In the genomic region with DNA sequence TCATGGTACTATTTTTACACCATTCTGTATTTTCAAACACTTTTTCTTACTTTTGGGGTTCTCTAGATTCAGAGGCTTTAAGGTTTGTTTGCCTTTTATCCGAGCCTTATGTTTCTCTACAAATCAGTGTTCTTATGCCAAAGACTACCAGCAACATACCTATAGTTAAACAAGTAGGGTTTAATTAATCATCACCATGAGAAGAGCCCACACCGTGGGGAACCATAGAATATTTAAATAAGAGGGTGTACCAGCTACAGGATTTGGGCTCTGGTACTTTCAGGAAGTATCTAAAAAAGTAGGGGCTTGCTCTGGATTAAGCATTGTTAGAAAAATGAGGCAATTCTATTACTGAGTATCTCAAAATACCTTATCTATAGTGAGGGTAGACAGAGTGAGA, we compare ENCODE assay signal across 39 cellular contexts. TPM values are rescaled to one million over a fixed set of nuclear protein-coding genes. Genes with fewer than 3 reads are reported as not detected.
"Had no signal": no experiment of that assay in that cellular context is flagged by ENCODE, and none has a peak within 500 bp of the region (broad histone marks: within the 10 kb centered on the region; RNA-seq: fewer than 3 reads in every experiment).

No MANE protein-coding gene starts in this region.

- H3K4me1 Mint-ChIP-seq: activated B cell treated with CpG ODN at 0.5 μM for 24 hours; activated CD4-positive, alpha-beta T cell treated with anti-CD3 and anti-CD28 coated beads, Interleukin-2, amount 10 ng/mL, durations not matched to agents 24 days and 14 days; activated naive CD8-positive, alpha-beta T cell treated with anti-CD3 and anti-CD28 coated beads for 36 hours; activated T-helper 17 cell treated with anti-CD3 and anti-CD28 coated beads, Interleukin-2, amount 50 U/mL, for 72 hours had no signal

- H3K36me3 ChIP-seq: adrenal gland, brain microvascular endothelial cell, breast epithelium, WERI-Rb-1 had no signal

- H3K27ac ChIP-seq: adrenal gland, body of pancreas, brain microvascular endothelial cell, breast epithelium, WERI-Rb-1 had no signal

- H3K4me1 ChIP-seq: adrenal gland, breast epithelium had no signal

- H3K4me3 Mint-ChIP-seq: activated B cell treated with CpG ODN at 0.5 μM for 24 hours; activated CD4-positive, alpha-beta memory T cell treated with anti-CD3 and anti-CD28 coated beads for 36 hours; activated CD4-positive, alpha-beta T cell treated with anti-CD3 and anti-CD28 coated beads, Interleukin-2, amount 10 ng/mL, durations not matched to agents 24 days and 14 days; activated CD8-positive, alpha-beta T cell treated with anti-CD3 and anti-CD28 coated beads for 36 hours; activated naive CD4-positive, alpha-beta T cell treated with anti-CD3 and anti-CD28 coated beads for 36 hours; activated naive CD8-positive, alpha-beta T cell treated with anti-CD3 and anti-CD28 coated beads for 36 hours; activated T-cell treated with anti-CD3 and anti-CD28 coated beads, Interleukin-2, amount 50 U/mL, for 4 hours; activated T-cell treated with anti-CD3 and anti-CD28 coated beads, Interleukin-2, amount 50 U/mL, for 72 hours; activated T-helper 1 cell treated with anti-CD3 and anti-CD28 coated beads, Interleukin-12 subunit alpha, Interleukin-12 subunit beta, Interleukin-2, Interleukin-4 antibody, amounts not matched to agents 30 ng/mL and 10 ng/mL and 1 ng/mL, durations not matched to agents 14 hours and 24 hours and 36 hours; activated T-helper 17 cell treated with anti-CD3 and anti-CD28 coated beads, Interleukin-2, amount 50 U/mL, for 72 hours; T-helper 1 cell treated with Interleukin-12 subunit alpha and Interleukin-12 subunit beta and Interleukin-4 antibody, amounts not matched to agents 30 μg/mL and 1 μg/mL, for 36 hours; T-helper 2 cell treated with Interferon-gamma antibody and Interleukin-4, amounts not matched to agents 5 μg/mL and 100 μg/mL, for 36 hours had no signal

- FAIRE-seq: astrocyte had no signal

- H3K36me3 Mint-ChIP-seq: activated CD4-positive, alpha-beta memory T cell treated with anti-CD3 and anti-CD28 coated beads for 36 hours; activated naive CD4-positive, alpha-beta T cell treated with anti-CD3 and anti-CD28 coated beads, Interleukin-2, amount 50 U/mL, for 72 hours; activated naive CD8-positive, alpha-beta T cell treated with anti-CD3 and anti-CD28 coated beads for 36 hours had no signal

- H3K9me3 Mint-ChIP-seq: activated CD4-positive, alpha-beta memory T cell treated with anti-CD3 and anti-CD28 coated beads for 36 hours; activated T-helper 1 cell treated with anti-CD3 and anti-CD28 coated beads, Interleukin-12 subunit alpha, Interleukin-12 subunit beta, Interleukin-2, Interleukin-4 antibody, amounts not matched to agents 30 ng/mL and 10 ng/mL and 1 ng/mL, durations not matched to agents 14 hours and 24 hours and 36 hours; T-helper 1 cell treated with Interleukin-12 subunit alpha and Interleukin-12 subunit beta and Interleukin-4 antibody, amounts not matched to agents 30 μg/mL and 1 μg/mL, for 36 hours; T-helper 2 cell treated with Interferon-gamma antibody and Interleukin-4, amounts not matched to agents 5 μg/mL and 100 μg/mL, for 36 hours had no signal

- H3K27me3 ChIP-seq: adrenal gland, body of pancreas, brain microvascular endothelial cell, breast epithelium had no signal

- DNase-seq: activated B cell treated with CpG ODN at 0.5 μM for 24 hours; activated CD4-positive, alpha-beta memory T cell treated with anti-CD3 and anti-CD28 coated beads for 36 hours; activated CD4-positive, alpha-beta T cell treated with anti-CD3 and anti-CD28 coated beads for 4 hours; activated CD4-positive, alpha-beta T cell treated with anti-CD3 and anti-CD28 coated beads, Interleukin-2, amount 10 ng/mL, durations not matched to agents 24 days and 14 days; activated CD4-positive, alpha-beta T cell treated with anti-CD3 and anti-CD28 coated beads, Interleukin-2, amount 50 U/mL, for 1 hour; activated CD4-positive, alpha-beta T cell treated with anti-CD3 and anti-CD28 coated beads, Interleukin-2, amount 50 U/mL, for 4 hours; activated CD4-positive, CD25-positive, alpha-beta regulatory T cell treated with anti-CD3 and anti-CD28 coated beads, Interleukin-2, amount 50 U/mL, for 72 hours; activated CD8-positive, alpha-beta memory T cell treated with anti-CD3 and anti-CD28 coated beads, Interleukin-2, amount 50 U/mL, for 4 hours; activated CD8-positive, alpha-beta T cell treated with anti-CD3 and anti-CD28 coated beads for 36 hours; activated effector memory CD4-positive, alpha-beta T cell treated with anti-CD3 and anti-CD28 coated beads, Interleukin-2, amount 50 U/mL, for 16 hours; activated gamma-delta T cell treated with Interleukin-2 at 50 U/mL for 16 hours; activated naive CD4-positive, alpha-beta T cell; activated naive CD4-positive, alpha-beta T cell treated with anti-CD3 and anti-CD28 coated beads for 36 hours; activated naive CD4-positive, alpha-beta T cell treated with anti-CD3 and anti-CD28 coated beads, Interleukin-2, amount 50 U/mL, for 16 hours; activated naive CD8-positive, alpha-beta T cell treated with anti-CD3 and anti-CD28 coated beads for 36 hours; activated T-cell treated with anti-CD3 and anti-CD28 coated beads for 4 hours; activated T-cell treated with anti-CD3 and anti-CD28 coated beads, Interleukin-2, amount 50 U/mL, for 1 hour; activated T-cell treated with anti-CD3 and anti-CD28 coated beads, Interleukin-2, amount 50 U/mL, for 4 hours; activated T-cell treated with anti-CD3 and anti-CD28 coated beads, Interleukin-2, amount 50 U/mL, for 72 hours; adrenal gland; amniotic stem cell; aorta; body of pancreas; brain microvascular endothelial cell; central memory CD4-positive, alpha-beta T cell; T-helper 1 cell; T-helper 2 cell; T-helper 9 cell; WERI-Rb-1 had no signal

- ATAC-seq: activated CD8-positive, alpha-beta T cell treated with anti-CD3 and anti-CD28 coated beads for 36 hours; activated naive CD4-positive, alpha-beta T cell treated with anti-CD3 and anti-CD28 coated beads, Interleukin-2, amount 50 U/mL, for 72 hours; activated T-cell treated with anti-CD3 and anti-CD28 coated beads, Interleukin-2, amount 50 U/mL, for 4 hours; activated T-cell treated with anti-CD3 and anti-CD28 coated beads, Interleukin-2, amount 50 U/mL, for 72 hours; activated T-helper 17 cell treated with anti-CD3 and anti-CD28 coated beads, Interleukin-2, amount 50 U/mL, for 72 hours; body of pancreas had no signal

- H3K27ac Mint-ChIP-seq: activated B cell treated with CpG ODN at 0.5 μM for 24 hours; activated CD4-positive, alpha-beta memory T cell treated with anti-CD3 and anti-CD28 coated beads for 36 hours; activated CD4-positive, alpha-beta T cell treated with anti-CD3 and anti-CD28 coated beads, Interleukin-2, amount 10 ng/mL, durations not matched to agents 24 days and 14 days; activated CD8-positive, alpha-beta T cell treated with anti-CD3 and anti-CD28 coated beads for 36 hours; activated naive CD4-positive, alpha-beta T cell treated with anti-CD3 and anti-CD28 coated beads for 36 hours; activated naive CD4-positive, alpha-beta T cell treated with anti-CD3 and anti-CD28 coated beads, Interleukin-2, amount 50 U/mL, for 72 hours; activated naive CD8-positive, alpha-beta T cell treated with anti-CD3 and anti-CD28 coated beads for 36 hours; activated T-cell treated with anti-CD3 and anti-CD28 coated beads, Interleukin-2, amount 50 U/mL, for 72 hours; activated T-helper 1 cell treated with anti-CD3 and anti-CD28 coated beads, Interleukin-12 subunit alpha, Interleukin-12 subunit beta, Interleukin-2, Interleukin-4 antibody, amounts not matched to agents 30 ng/mL and 10 ng/mL and 1 ng/mL, durations not matched to agents 14 hours and 24 hours and 36 hours; activated T-helper 17 cell treated with anti-CD3 and anti-CD28 coated beads, Interleukin-2, amount 50 U/mL, for 72 hours; T-helper 1 cell treated with Interleukin-12 subunit alpha and Interleukin-12 subunit beta and Interleukin-4 antibody, amounts not matched to agents 30 μg/mL and 1 μg/mL, for 36 hours; T-helper 2 cell treated with Interferon-gamma antibody and Interleukin-4, amounts not matched to agents 5 μg/mL and 100 μg/mL, for 36 hours had no signal

- H3K27me3 Mint-ChIP-seq: activated B cell treated with CpG ODN at 0.5 μM for 24 hours; activated CD4-positive, alpha-beta memory T cell treated with anti-CD3 and anti-CD28 coated beads for 36 hours; activated CD4-positive, alpha-beta T cell treated with anti-CD3 and anti-CD28 coated beads, Interleukin-2, amount 10 ng/mL, durations not matched to agents 24 days and 14 days had no signal

- H3K4me3 ChIP-seq: adrenal gland, body of pancreas, breast epithelium had no signal

- H3K9me3 ChIP-seq: adrenal gland had no signal

RNA-seq across cellular contexts. Expression of a gene that starts 25.7 kb away (rescaled TPM):
- total RNA-seq: activated B cell treated with CpG ODN at 0.5 μM for 24 hours; activated CD4-positive, alpha-beta memory T cell treated with anti-CD3 and anti-CD28 coated beads for 36 hours; activated CD4-positive, alpha-beta T cell treated with anti-CD3 and anti-CD28 coated beads, Interleukin-2, amount 10 ng/mL, durations not matched to agents 24 days and 14 days; activated CD8-positive, alpha-beta memory T cell treated with anti-CD3 and anti-CD28 coated beads for 36 hours; activated CD8-positive, alpha-beta T cell treated with anti-CD3 and anti-CD28 coated beads for 36 hours; activated naive CD4-positive, alpha-beta T cell treated with anti-CD3 and anti-CD28 coated beads for 36 hours; activated naive CD4-positive, alpha-beta T cell treated with anti-CD3 and anti-CD28 coated beads, Interleukin-2, amount 50 U/mL, for 72 hours; activated naive CD8-positive, alpha-beta T cell treated with anti-CD3 and anti-CD28 coated beads for 36 hours; activated T-cell treated with anti-CD3 and anti-CD28 coated beads, Interleukin-2, amount 50 U/mL, for 4 hours; activated T-cell treated with anti-CD3 and anti-CD28 coated beads, Interleukin-2, amount 50 U/mL, for 72 hours; activated T-helper 1 cell treated with anti-CD3 and anti-CD28 coated beads, Interleukin-12 subunit alpha, Interleukin-12 subunit beta, Interleukin-2, Interleukin-4 antibody, amounts not matched to agents 30 ng/mL and 10 ng/mL and 1 ng/mL, durations not matched to agents 14 hours and 24 hours and 36 hours; activated T-helper 17 cell treated with anti-CD3 and anti-CD28 coated beads, Interleukin-2, amount 50 U/mL, for 72 hours; adrenal gland; aorta; astrocyte; body of pancreas; breast epithelium; cardiac septum; cerebellum had no signal
- polyA plus RNA-seq: adrenal gland, aorta had no signal

RNA-seq across cellular contexts. Expression of a gene that starts 42.2 kb away (rescaled TPM):
- total RNA-seq: activated B cell treated with CpG ODN at 0.5 μM for 24 hours; activated CD4-positive, alpha-beta memory T cell treated with anti-CD3 and anti-CD28 coated beads for 36 hours; activated CD4-positive, alpha-beta T cell treated with anti-CD3 and anti-CD28 coated beads, Interleukin-2, amount 10 ng/mL, durations not matched to agents 24 days and 14 days; activated CD8-positive, alpha-beta memory T cell treated with anti-CD3 and anti-CD28 coated beads for 36 hours; activated CD8-positive, alpha-beta T cell treated with anti-CD3 and anti-CD28 coated beads for 36 hours; activated naive CD4-positive, alpha-beta T cell treated with anti-CD3 and anti-CD28 coated beads for 36 hours; activated naive CD4-positive, alpha-beta T cell treated with anti-CD3 and anti-CD28 coated beads, Interleukin-2, amount 50 U/mL, for 72 hours; activated naive CD8-positive, alpha-beta T cell treated with anti-CD3 and anti-CD28 coated beads for 36 hours; activated T-cell treated with anti-CD3 and anti-CD28 coated beads, Interleukin-2, amount 50 U/mL, for 4 hours; activated T-cell treated with anti-CD3 and anti-CD28 coated beads, Interleukin-2, amount 50 U/mL, for 72 hours; activated T-helper 1 cell treated with anti-CD3 and anti-CD28 coated beads, Interleukin-12 subunit alpha, Interleukin-12 subunit beta, Interleukin-2, Interleukin-4 antibody, amounts not matched to agents 30 ng/mL and 10 ng/mL and 1 ng/mL, durations not matched to agents 14 hours and 24 hours and 36 hours; activated T-helper 17 cell treated with anti-CD3 and anti-CD28 coated beads, Interleukin-2, amount 50 U/mL, for 72 hours; adrenal gland; aorta; astrocyte; breast epithelium; cardiac septum had no signal
- polyA plus RNA-seq: adrenal gland, aorta had no signal

RNA-seq across cellular contexts. Expression of a gene that starts 53.6 kb away (rescaled TPM):
- total RNA-seq: activated B cell treated with CpG ODN at 0.5 μM for 24 hours; activated CD4-positive, alpha-beta memory T cell treated with anti-CD3 and anti-CD28 coated beads for 36 hours; activated CD4-positive, alpha-beta T cell treated with anti-CD3 and anti-CD28 coated beads, Interleukin-2, amount 10 ng/mL, durations not matched to agents 24 days and 14 days; activated CD8-positive, alpha-beta memory T cell treated with anti-CD3 and anti-CD28 coated beads for 36 hours; activated CD8-positive, alpha-beta T cell treated with anti-CD3 and anti-CD28 coated beads for 36 hours; activated naive CD4-positive, alpha-beta T cell treated with anti-CD3 and anti-CD28 coated beads for 36 hours; activated naive CD4-positive, alpha-beta T cell treated with anti-CD3 and anti-CD28 coated beads, Interleukin-2, amount 50 U/mL, for 72 hours; activated naive CD8-positive, alpha-beta T cell treated with anti-CD3 and anti-CD28 coated beads for 36 hours; activated T-cell treated with anti-CD3 and anti-CD28 coated beads, Interleukin-2, amount 50 U/mL, for 4 hours; activated T-cell treated with anti-CD3 and anti-CD28 coated beads, Interleukin-2, amount 50 U/mL, for 72 hours; activated T-helper 1 cell treated with anti-CD3 and anti-CD28 coated beads, Interleukin-12 subunit alpha, Interleukin-12 subunit beta, Interleukin-2, Interleukin-4 antibody, amounts not matched to agents 30 ng/mL and 10 ng/mL and 1 ng/mL, durations not matched to agents 14 hours and 24 hours and 36 hours; activated T-helper 17 cell treated with anti-CD3 and anti-CD28 coated beads, Interleukin-2, amount 50 U/mL, for 72 hours; adrenal gland; aorta; astrocyte; body of pancreas; breast epithelium; cardiac septum; cerebellum had no signal
- polyA plus RNA-seq: adrenal gland, aorta had no signal
